In the genomic region with DNA sequence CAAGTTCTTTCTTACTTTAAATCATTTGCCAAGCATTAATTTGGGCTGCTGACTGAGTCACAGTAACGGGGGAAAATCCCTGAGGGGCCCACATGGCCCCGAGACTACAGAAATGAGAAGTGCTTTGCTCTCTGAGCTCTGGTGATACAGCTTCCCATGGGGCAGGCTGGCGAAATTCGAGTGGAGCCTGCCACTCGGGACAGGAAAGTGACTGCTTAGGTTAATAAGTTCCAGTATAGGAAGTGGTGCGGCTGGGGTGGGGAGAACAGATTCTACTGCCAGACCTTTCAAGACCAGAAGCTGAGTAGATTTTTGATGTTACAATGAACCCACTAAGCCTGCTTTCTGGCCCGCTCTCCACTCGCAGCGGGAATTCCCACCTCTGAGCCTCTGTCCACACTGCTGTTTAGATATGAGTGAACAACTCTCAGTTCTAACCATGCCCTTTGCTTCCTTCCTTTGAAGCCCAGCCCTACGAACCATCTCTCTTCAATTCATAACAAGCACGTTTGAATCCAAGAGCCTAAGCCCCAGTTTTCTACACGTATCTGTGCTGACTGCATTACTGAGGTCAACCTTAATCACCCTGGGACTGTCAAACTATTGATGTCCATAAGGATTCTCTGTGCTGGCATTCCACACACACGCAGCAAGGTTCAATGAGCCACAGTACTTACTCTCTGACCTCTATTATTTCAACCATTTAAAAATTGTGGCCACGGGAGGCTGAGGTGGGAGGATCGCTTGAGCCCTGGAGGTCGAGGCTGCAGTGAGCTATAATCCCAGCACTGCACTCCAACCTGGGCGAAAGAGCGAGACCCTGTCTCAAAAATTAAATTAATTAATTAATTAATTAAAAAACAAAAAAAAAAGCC, we compare ENCODE assay signal across 8 cellular contexts. TPM values are rescaled to one million over a fixed set of nuclear protein-coding genes. Genes with fewer than 3 reads are reported as not detected.
DNase-seq lines count a peak whose midpoint lies in the region; ATAC-seq and TF ChIP-seq lines count a peak whose summit lies in the region.

No MANE protein-coding gene starts in this region.

- peak; percentile 27 to 35 for DNase-seq in Kasumi-1 (lab: John Stamatoyannopoulos, UW)
- peak; percentile 68 for DNase-seq in activated T-cell treated with anti-CD3 and anti-CD28 coated beads, Interleukin-2, amount 50 U/mL, for 4 hours
- DNase-seq in heart right ventricle, result no peak
- peak; percentile 66 to 77 for DNase-seq in stimulated activated CD4-positive, alpha-beta T cell treated with anti-CD3 and anti-CD28 coated beads, Interleukin-4, amount 100 ng/mL, for 48 hours (ENCODE audit: low read depth in 2 of 2)
- no peak for DNase-seq in NCI-H345 (lab: John Stamatoyannopoulos, UW)
- DNase-seq in NK-92 (lab: John Stamatoyannopoulos, UW; ENCODE audit: unreplicated experiment), result no peak

- H3K27me3 Mint-ChIP-seq in activated T-cell treated with anti-CD3 and anti-CD28 coated beads, Interleukin-2, amount 50 U/mL, for 4 hours (ENCODE audit: low read depth), result no peaks in the 10 kb centered on the region

- intact Hi-C loops in heart right ventricle (cut with DNase I), result loop anchor here in 2 of 10 donors (10.0 kb wide), 2 partner anchors 62 to 142 kb away; no protein-coding TSS in a partner anchor

- TF ChIP-seq CTCF in heart right ventricle (IDR thresholded peaks at IDR 0.05), result no peak

- H3K4me3 Mint-ChIP-seq in activated T-cell treated with anti-CD3 and anti-CD28 coated beads, Interleukin-2, amount 50 U/mL, for 4 hours, result peak overlapping the region; percentile 80

- peak overlapping the region; percentile 69 to 88 (median 84) for H3K9ac ChIP-seq in BLaER1 treated with 17β-estradiol and CSF1 and Interleukin-3, amounts not matched to agents 10 nM and 100 nM

- H3K9me3 Mint-ChIP-seq in activated T-cell treated with anti-CD3 and anti-CD28 coated beads, Interleukin-2, amount 50 U/mL, for 4 hours, result no peaks in the 10 kb centered on the region

- no peaks in the 10 kb centered on the region for H3K27me3 ChIP-seq in BLaER1 treated with 17β-estradiol and CSF1 and Interleukin-3, amounts not matched to agents 10 nM and 100 nM
- no peaks in the 10 kb centered on the region for H3K27me3 ChIP-seq in heart right ventricle

- peaks cover 30 to 57% (median 49%) of the 10 kb centered on the region in 11 experiments for H3K36me3 ChIP-seq in BLaER1 treated with 17β-estradiol and CSF1 and Interleukin-3, amounts not matched to agents 10 nM and 100 nM
- peaks cover 0 to 39% (median 12%) of the 10 kb centered on the region in 9 donors for H3K36me3 ChIP-seq in heart right ventricle

- peak overlapping the region; percentile 79 to 98 (median 93) for H3K27ac ChIP-seq in BLaER1 treated with 17β-estradiol and CSF1 and Interleukin-3, amounts not matched to agents 10 nM and 100 nM
- H3K27ac ChIP-seq in heart right ventricle, result peak overlapping the region in 8 of 10 donors; percentile 32 to 83 (median 48)

- ATAC-seq in GM21390 (IDR thresholded peaks at IDR 0.05; ENCODE audit: unreplicated experiment), result peak; percentile 68
- ATAC-seq in activated T-cell treated with anti-CD3 and anti-CD28 coated beads, Interleukin-2, amount 50 U/mL, for 4 hours, result peak; percentile 77 to 84
- ATAC-seq in heart right ventricle, result peak; percentile 21 to 64 (median 46)

- peaks cover 75 to 94% (median 77%) of the 10 kb centered on the region in 10 experiments for H3K4me1 ChIP-seq in BLaER1 treated with 17β-estradiol and CSF1 and Interleukin-3, amounts not matched to agents 10 nM and 100 nM
- peaks cover 11 to 51% (median 26%) of the 10 kb centered on the region in 9 donors for H3K4me1 ChIP-seq in heart right ventricle

- peaks cover 0 to 10% (median 7%) of the 10 kb centered on the region in 11 experiments; a peak in 10 of 22 replicates for H4K20me1 ChIP-seq in BLaER1 treated with 17β-estradiol and CSF1 and Interleukin-3, amounts not matched to agents 10 nM and 100 nM

- H3K36me3 Mint-ChIP-seq in activated T-cell treated with anti-CD3 and anti-CD28 coated beads, Interleukin-2, amount 50 U/mL, for 4 hours (ENCODE audit: insufficient read depth), result peaks cover 25% of the 10 kb centered on the region

- peak overlapping the region; percentile 73 to 88 (median 84) for H3K4me2 ChIP-seq in BLaER1 treated with 17β-estradiol and CSF1 and Interleukin-3, amounts not matched to agents 10 nM and 100 nM

- H3K9me3 ChIP-seq in BLaER1 treated with 17β-estradiol and CSF1 and Interleukin-3, amounts not matched to agents 10 nM and 100 nM (replicated peaks in 1 of 11), result peaks cover 9 to 27% (median 23%) of the 10 kb centered on the region in 11 experiments; a peak in 20 of 22 replicates
- H3K9me3 ChIP-seq in heart right ventricle, result no peaks in the 10 kb centered on the region

- H3K4me3 ChIP-seq in BLaER1 treated with 17β-estradiol and CSF1 and Interleukin-3, amounts not matched to agents 10 nM and 100 nM, result peak overlapping the region in 9 of 10 experiments; percentile 16 to 40 (median 34); a peak in 15 of 20 replicates
- H3K4me3 ChIP-seq in heart right ventricle, result no peak overlapping the region

- 57 to 72% methylated on average over 18 of the region's 18 CpGs for WGBS in heart right ventricle, 2 donors

- peaks cover 80% of the 10 kb centered on the region for H3K4me1 Mint-ChIP-seq in activated T-cell treated with anti-CD3 and anti-CD28 coated beads, Interleukin-2, amount 50 U/mL, for 4 hours (ENCODE audit: low read depth)

RNA-seq across cellular contexts. Expression of a gene that starts 9.6 kb away (rescaled TPM):
- total RNA-seq in activated T-cell treated with anti-CD3 and anti-CD28 coated beads, Interleukin-2, amount 50 U/mL, for 4 hours, result 10 to 100 TPM; 74.2 to 86.9 (median 81.1) TPM
- 10 to 100 TPM; 16.4 to 25.0 (median 20.4) TPM for total RNA-seq in heart right ventricle
- polyA plus RNA-seq in heart right ventricle, result 10 to 100 TPM; 27.3 to 54.9 TPM

RNA-seq across cellular contexts. Expression of a gene that starts 37.7 kb away (rescaled TPM):
- total RNA-seq in activated T-cell treated with anti-CD3 and anti-CD28 coated beads, Interleukin-2, amount 50 U/mL, for 4 hours, result not detected
- total RNA-seq in heart right ventricle, result under 1 TPM in 5 of 10 donors, not detected in 5; 0.15 to 0.79 (median 0.28) TPM
- polyA plus RNA-seq in heart right ventricle, result under 1 TPM; 0.35 to 0.95 TPM

RNA-seq across cellular contexts. Expression of a gene that starts 51.5 kb away (rescaled TPM):
- under 1 TPM; 0.16 to 0.43 (median 0.24) TPM for total RNA-seq in activated T-cell treated with anti-CD3 and anti-CD28 coated beads, Interleukin-2, amount 50 U/mL, for 4 hours
- total RNA-seq in heart right ventricle, result 1,000 to 10,000 TPM; 4,333 to 6,303 (median 4,923) TPM
- polyA plus RNA-seq in heart right ventricle, result 1,000 to 10,000 TPM; 5,521 to 6,425 TPM

RNA-seq across cellular contexts. Expression of a gene that starts 55.5 kb away (rescaled TPM):
- not detected for total RNA-seq in activated T-cell treated with anti-CD3 and anti-CD28 coated beads, Interleukin-2, amount 50 U/mL, for 4 hours
- total RNA-seq in heart right ventricle, result 1 to 10 TPM in 1 of 10 donors, under 1 TPM in 8, not detected in 1; 0.19 to 1.0 (median 0.33) TPM
- under 1 TPM; 0.52 to 0.73 TPM for polyA plus RNA-seq in heart right ventricle

Comparison
In these comparisons a context has a peak if more than half of its experiments do, and no peak if none do; other contexts are left out.
1. H3K4me3 ChIP-seq: peak in BLaER1 treated with 17β-estradiol and CSF1 and Interleukin-3, amounts not matched to agents 10 nM and 100 nM (9 of 10); none in heart right ventricle (0 of 10).
2. DNase-seq: peak in Kasumi-1 (2 of 2), activated T-cell treated with anti-CD3 and anti-CD28 coated beads, Interleukin-2, amount 50 U/mL, for 4 hours (single experiment) and stimulated activated CD4-positive, alpha-beta T cell treated with anti-CD3 and anti-CD28 coated beads, Interleukin-4, amount 100 ng/mL, for 48 hours (2 of 2); none in heart right ventricle (0 of 2), NCI-H345 (single experiment) and NK-92 (single experiment).
3. RNA of a gene that starts 51.5 kb away (total RNA-seq): 4,333 to 6,303 TPM in heart right ventricle; 0.16 to 0.43 TPM in activated T-cell treated with anti-CD3 and anti-CD28 coated beads, Interleukin-2, amount 50 U/mL, for 4 hours; every median in the first group is over 1,000 times any median in the second.
4. Peak in every context shown above with its lines, with median percentiles within 50 percentile points of each other: ATAC-seq.